Comparison of ENCODE assay signal across 11 cellular contexts in the genomic region with DNA sequence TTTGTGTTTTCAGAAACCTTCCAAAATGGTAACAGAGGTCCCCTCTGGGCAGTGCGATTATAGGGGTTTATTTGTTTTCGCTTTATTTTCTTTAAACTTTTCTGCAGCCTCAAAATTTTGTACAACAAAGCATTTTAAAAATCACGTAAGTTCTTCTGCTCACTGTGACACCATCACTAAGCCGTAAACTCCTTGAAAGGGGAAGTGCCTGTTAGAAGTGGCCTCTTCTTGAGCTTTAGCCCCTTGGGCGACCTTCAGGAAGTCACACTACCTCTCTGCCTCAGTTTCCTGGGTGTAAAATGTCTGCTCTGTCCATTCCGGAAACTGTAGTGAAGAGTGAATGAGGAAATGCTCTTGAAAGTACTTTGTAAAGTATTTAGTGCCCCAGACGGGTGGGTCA. TPM values are rescaled to one million over a fixed set of nuclear protein-coding genes. Genes with fewer than 3 reads are reported as not detected.
DNase-seq lines count a peak whose midpoint lies in the region; ATAC-seq and TF ChIP-seq lines count a peak whose summit lies in the region.
"Had no signal": no experiment of that assay in that cellular context is flagged by ENCODE, and none has a peak within 500 bp of the region (broad histone marks: within the 10 kb centered on the region; RNA-seq: fewer than 3 reads in every experiment).

No MANE protein-coding gene starts in this region.

- in situ Hi-C loops in GM13976 (cut with MboI; ENCODE audit: low sequenced_read_pairs, unreplicated experiment) = loop anchor here (25.0 kb wide), 1 partner anchor 431 kb away; a partner anchor contains a TSS

- TF ChIP-seq CTCF in colonic mucosa (IDR thresholded peaks at IDR 0.05) = no peak
- no peak for TF ChIP-seq CTCF in GM13976 (IDR thresholded peaks at IDR 0.05; ENCODE audit: borderline replicate concordance, control extremely low read depth, extremely low read depth, insufficient read depth, missing control alignments)

- H3K27ac ChIP-seq in ACC112 (ENCODE audit: low read depth, low read length) (no peak overlapping the region), HUES6 (ENCODE audit: low read depth, low read length) (no peak overlapping the region), colonic mucosa (peak overlapping the region; percentile 93), mucosa of rectum (ENCODE audit: low read depth in 2 of 2, low read length in 2 of 2) (peak overlapping the region; percentile 94 to 95)
- H3K27ac ChIP-seq: pancreas, SJCRH30, VCaP had no signal

- H3K4me1 ChIP-seq in ACC112 (ENCODE audit: control insufficient read depth, insufficient read depth, low read length, unreplicated experiment) (no peaks in the 10 kb centered on the region), HUES6 (ENCODE audit: control insufficient read depth, insufficient read depth, low read length) (peaks cover 46% of the 10 kb centered on the region), colonic mucosa (peaks cover 21% of the 10 kb centered on the region), mucosa of rectum (ENCODE audit: control insufficient read depth in 2 of 2, insufficient read depth in 2 of 2, low read length in 2 of 2) (peaks cover 56 to 60% of the 10 kb centered on the region in 2 donors)
- H3K4me1 ChIP-seq: pancreas, SJCRH30 had no signal

- H3K79me2 ChIP-seq in ACC112 (ENCODE audit: control insufficient read depth, insufficient read depth, low read length, unreplicated experiment) = no peaks in the 10 kb centered on the region

- H3K9me3 ChIP-seq in HUES6 (ENCODE audit: control insufficient read depth, insufficient read depth, low read depth, low read length) (no peaks in the 10 kb centered on the region), colonic mucosa (no peaks in the 10 kb centered on the region), mucosa of rectum (ENCODE audit: control insufficient read depth in 2 of 2, low read length in 2 of 2) (no peaks in the 10 kb centered on the region)
- H3K9me3 ChIP-seq: pancreas, SJCRH30 had no signal

- intact Hi-C loops in colonic mucosa (cut with DNase I) = no loop called here

- DNase-seq in colonic mucosa (no peak), GM13976 (ENCODE audit: low spot score) (no peak), NCI-H1105 (lab: John Stamatoyannopoulos, UW) (no peak), SK-N-DZ (ENCODE audit: low spot score) (no peak)
- DNase-seq: SJCRH30 had no signal

- no peak for ATAC-seq in GM18520 (IDR thresholded peaks at IDR 0.05; ENCODE audit: unreplicated experiment)

- H2AFZ ChIP-seq in ACC112 (ENCODE audit: low read length, unreplicated experiment) = peak overlapping the region; percentile 14

- no peak overlapping the region for H3K4me3 ChIP-seq in ACC112 (ENCODE audit: low read depth, low read length)
- H3K4me3 ChIP-seq in HUES6 (ENCODE audit: low read depth, low read length) = peak overlapping the region; percentile 81
- H3K4me3 ChIP-seq in colonic mucosa = no peak overlapping the region
- peak overlapping the region; percentile 45 to 55 for H3K4me3 ChIP-seq in mucosa of rectum (ENCODE audit: low read length in 2 of 2)
- H3K4me3 ChIP-seq: SJCRH30 had no signal

- H3K9ac ChIP-seq in HUES6 (ENCODE audit: low read length) (no peak overlapping the region), colonic mucosa (ENCODE audit: low read depth in 2 of 2, low read length in 2 of 2) (peak overlapping the region; percentile 13 to 79), mucosa of rectum (ENCODE audit: low read depth in 1 of 2, low read length in 2 of 2) (peak overlapping the region; percentile 68 to 75)

- no peaks in the 10 kb centered on the region for H3K36me3 ChIP-seq in ACC112 (ENCODE audit: insufficient read depth, low read length)
- H3K36me3 ChIP-seq in HUES6 (ENCODE audit: control insufficient read depth, insufficient read depth, low read length) = no peaks in the 10 kb centered on the region
- peaks cover 14% of the 10 kb centered on the region for H3K36me3 ChIP-seq in colonic mucosa
- H3K36me3 ChIP-seq in mucosa of rectum (ENCODE audit: control insufficient read depth in 2 of 2, insufficient read depth in 2 of 2, low read length in 2 of 2) = peaks cover 33 to 40% of the 10 kb centered on the region in 2 donors
- H3K36me3 ChIP-seq: pancreas, SJCRH30 had no signal

- no peaks in the 10 kb centered on the region for H3K27me3 ChIP-seq in ACC112 (ENCODE audit: insufficient read depth, low read length)
- no peaks in the 10 kb centered on the region for H3K27me3 ChIP-seq in HUES6 (ENCODE audit: control insufficient read depth, insufficient read depth, low read length)
- H3K27me3 ChIP-seq in colonic mucosa = no peaks in the 10 kb centered on the region
- H3K27me3 ChIP-seq in mucosa of rectum (ENCODE audit: control insufficient read depth in 2 of 2, insufficient read depth in 2 of 2, low read length in 2 of 2) = no peaks in the 10 kb centered on the region
- H3K27me3 ChIP-seq: pancreas, SJCRH30 had no signal

RNA-seq across cellular contexts. Expression of a gene that starts 26.6 kb away (rescaled TPM):
- 100 to 1,000 TPM; 107 to 165 TPM for total RNA-seq in colonic mucosa
- 3.6 and 6.1 TPM in 2 replicates for polyA plus RNA-seq in SK-N-DZ (2014; cell fraction: cytosol; rRNA removed)
- polyA plus RNA-seq in SK-N-DZ (2014; cell fraction: nucleus; rRNA removed) = 17.7 and 23.1 TPM in 2 replicates

Comparison
In these comparisons a context has a peak if more than half of its experiments do, and no peak if none do; other contexts are left out.
1. H3K27ac ChIP-seq: peak in colonic mucosa (single experiment) and mucosa of rectum (2 of 2); none in ACC112 (single experiment) and HUES6 (single experiment).
2. H3K4me3 ChIP-seq: peak in HUES6 (single experiment) and mucosa of rectum (2 of 2); none in ACC112 (single experiment) and colonic mucosa (single experiment).